ENCODE assay signal across 2 cellular contexts in genomic region chrX:137032378-137032694, GRCh38.
TF ChIP-seq lines count a peak whose summit lies in the region.

No MANE protein-coding gene starts in this region.

TF ChIP-seq in liver, 16 proteins besides CTCF, POLR2A, EP300 and RAD21 (continued from another document):
- TF ChIP-seq, protein P1, sequence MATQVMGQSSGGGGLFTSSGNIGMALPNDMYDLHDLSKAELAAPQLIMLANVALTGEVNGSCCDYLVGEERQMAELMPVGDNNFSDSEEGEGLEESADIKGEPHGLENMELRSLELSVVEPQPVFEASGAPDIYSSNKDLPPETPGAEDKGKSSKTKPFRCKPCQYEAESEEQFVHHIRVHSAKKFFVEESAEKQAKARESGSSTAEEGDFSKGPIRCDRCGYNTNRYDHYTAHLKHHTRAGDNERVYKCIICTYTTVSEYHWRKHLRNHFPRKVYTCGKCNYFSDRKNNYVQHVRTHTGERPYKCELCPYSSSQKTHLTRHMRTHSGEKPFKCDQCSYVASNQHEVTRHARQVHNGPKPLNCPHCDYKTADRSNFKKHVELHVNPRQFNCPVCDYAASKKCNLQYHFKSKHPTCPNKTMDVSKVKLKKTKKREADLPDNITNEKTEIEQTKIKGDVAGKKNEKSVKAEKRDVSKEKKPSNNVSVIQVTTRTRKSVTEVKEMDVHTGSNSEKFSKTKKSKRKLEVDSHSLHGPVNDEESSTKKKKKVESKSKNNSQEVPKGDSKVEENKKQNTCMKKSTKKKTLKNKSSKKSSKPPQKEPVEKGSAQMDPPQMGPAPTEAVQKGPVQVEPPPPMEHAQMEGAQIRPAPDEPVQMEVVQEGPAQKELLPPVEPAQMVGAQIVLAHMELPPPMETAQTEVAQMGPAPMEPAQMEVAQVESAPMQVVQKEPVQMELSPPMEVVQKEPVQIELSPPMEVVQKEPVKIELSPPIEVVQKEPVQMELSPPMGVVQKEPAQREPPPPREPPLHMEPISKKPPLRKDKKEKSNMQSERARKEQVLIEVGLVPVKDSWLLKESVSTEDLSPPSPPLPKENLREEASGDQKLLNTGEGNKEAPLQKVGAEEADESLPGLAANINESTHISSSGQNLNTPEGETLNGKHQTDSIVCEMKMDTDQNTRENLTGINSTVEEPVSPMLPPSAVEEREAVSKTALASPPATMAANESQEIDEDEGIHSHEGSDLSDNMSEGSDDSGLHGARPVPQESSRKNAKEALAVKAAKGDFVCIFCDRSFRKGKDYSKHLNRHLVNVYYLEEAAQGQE (IDR thresholded peaks at IDR 0.05): no peak
- TF ChIP-seq HNF4A (conservative IDR thresholded peaks at IDR 0.05): no peak
- no peak for TF ChIP-seq FOXA1 (IDR thresholded peaks at IDR 0.05)
- no peak for TF ChIP-seq SP1 (IDR thresholded peaks at IDR 0.05)
- TF ChIP-seq TAF1 (conservative IDR thresholded peaks at IDR 0.05): no peak
- no peak for TF ChIP-seq GABPA (IDR thresholded peaks at IDR 0.05 in 1 of 2, conservative IDR thresholded peaks at IDR 0.05 in 1 of 2)
- TF ChIP-seq EGR1 (IDR thresholded peaks at IDR 0.05; ENCODE audit: low read depth in 2 of 2): no peak
- TF ChIP-seq NR2F2 (IDR thresholded peaks at IDR 0.05): no peak

TF ChIP-seq in HepG2, 621 proteins besides CTCF, POLR2A, EP300 and RAD21 (continued from another document):
- TF ChIP-seq, protein P2, sequence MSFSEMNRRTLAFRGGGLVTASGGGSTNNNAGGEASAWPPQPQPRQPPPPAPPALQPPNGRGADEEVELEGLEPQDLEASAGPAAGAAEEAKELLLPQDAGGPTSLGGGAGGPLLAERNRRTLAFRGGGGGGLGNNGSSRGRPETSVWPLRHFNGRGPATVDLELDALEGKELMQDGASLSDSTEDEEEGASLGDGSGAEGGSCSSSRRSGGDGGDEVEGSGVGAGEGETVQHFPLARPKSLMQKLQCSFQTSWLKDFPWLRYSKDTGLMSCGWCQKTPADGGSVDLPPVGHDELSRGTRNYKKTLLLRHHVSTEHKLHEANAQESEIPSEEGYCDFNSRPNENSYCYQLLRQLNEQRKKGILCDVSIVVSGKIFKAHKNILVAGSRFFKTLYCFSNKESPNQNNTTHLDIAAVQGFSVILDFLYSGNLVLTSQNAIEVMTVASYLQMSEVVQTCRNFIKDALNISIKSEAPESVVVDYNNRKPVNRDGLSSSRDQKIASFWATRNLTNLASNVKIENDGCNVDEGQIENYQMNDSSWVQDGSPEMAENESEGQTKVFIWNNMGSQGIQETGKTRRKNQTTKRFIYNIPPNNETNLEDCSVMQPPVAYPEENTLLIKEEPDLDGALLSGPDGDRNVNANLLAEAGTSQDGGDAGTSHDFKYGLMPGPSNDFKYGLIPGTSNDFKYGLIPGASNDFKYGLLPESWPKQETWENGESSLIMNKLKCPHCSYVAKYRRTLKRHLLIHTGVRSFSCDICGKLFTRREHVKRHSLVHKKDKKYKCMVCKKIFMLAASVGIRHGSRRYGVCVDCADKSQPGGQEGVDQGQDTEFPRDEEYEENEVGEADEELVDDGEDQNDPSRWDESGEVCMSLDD (CRISPR knock-in tag; IDR thresholded peaks at IDR 0.05; ENCODE audit: borderline replicate concordance): no peak
- TF ChIP-seq ZFP37 (CRISPR knock-in tag; IDR thresholded peaks at IDR 0.05; ENCODE audit: borderline replicate concordance): no peak
- no peak for TF ChIP-seq ZSCAN9 (CRISPR knock-in tag; IDR thresholded peaks at IDR 0.05; ENCODE audit: borderline replicate concordance)
- TF ChIP-seq CREB1 (IDR thresholded peaks at IDR 0.05): no peak
- no peak for TF ChIP-seq CREB1 (CRISPR knock-in tag; IDR thresholded peaks at IDR 0.05)
- TF ChIP-seq ZMAT5 (CRISPR knock-in tag; IDR thresholded peaks at IDR 0.05; ENCODE audit: borderline replicate concordance, low read depth): no peak
- TF ChIP-seq ZNF136 (CRISPR knock-in tag; IDR thresholded peaks at IDR 0.05; ENCODE audit: low read depth): no peak
- no peak for TF ChIP-seq ZNF33A (CRISPR knock-in tag; IDR thresholded peaks at IDR 0.05; ENCODE audit: borderline replicate concordance)
- no peak for TF ChIP-seq MATR3 (CRISPR knock-in tag; IDR thresholded peaks at IDR 0.05)
- TF ChIP-seq LCORL (IDR thresholded peaks at IDR 0.05): no peak
- no peak for TF ChIP-seq LCORL (CRISPR knock-in tag; IDR thresholded peaks at IDR 0.05)
- TF ChIP-seq MIER3 (CRISPR knock-in tag; IDR thresholded peaks at IDR 0.05; ENCODE audit: borderline replicate concordance): no peak
- no peak for TF ChIP-seq NKX3-1 (CRISPR knock-in tag; IDR thresholded peaks at IDR 0.05)
- no peak for TF ChIP-seq ELF4 (CRISPR knock-in tag; IDR thresholded peaks at IDR 0.05; ENCODE audit: borderline replicate concordance)
- TF ChIP-seq ZNF101 (CRISPR knock-in tag; IDR thresholded peaks at IDR 0.05; ENCODE audit: borderline replicate concordance, low read depth): no peak
- TF ChIP-seq ZNF670 (CRISPR knock-in tag; IDR thresholded peaks at IDR 0.05; ENCODE audit: borderline replicate concordance): no peak
- TF ChIP-seq ZNF12 (CRISPR knock-in tag; IDR thresholded peaks at IDR 0.05): no peak
